ENCODE assay signal across 21 cellular contexts in the genomic region with DNA sequence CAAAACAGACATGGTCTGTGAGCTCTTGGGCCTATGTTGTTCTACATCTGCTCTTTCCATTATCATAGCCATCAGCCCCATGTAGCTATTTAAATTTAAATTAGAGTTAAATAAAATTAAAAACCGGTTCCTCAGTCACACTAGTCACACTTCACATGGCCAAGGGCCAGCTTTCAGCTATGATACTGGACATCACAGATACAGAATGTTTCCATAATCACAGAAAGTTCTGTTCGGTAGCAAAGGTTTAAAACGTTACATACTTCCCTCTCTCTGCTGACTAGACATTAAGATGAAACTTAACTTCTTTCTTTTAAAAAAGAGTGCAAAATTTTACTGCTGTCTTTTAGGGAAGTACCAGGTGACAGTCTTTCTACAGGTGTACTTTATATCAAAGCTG. TPM values are rescaled to one million over a fixed set of nuclear protein-coding genes. Genes with fewer than 3 reads are reported as not detected.
DNase-seq lines count a peak whose midpoint lies in the region; ATAC-seq and TF ChIP-seq lines count a peak whose summit lies in the region.
"Had no signal": no experiment of that assay in that cellular context is flagged by ENCODE, and none has a peak within 500 bp of the region (broad histone marks: within the 10 kb centered on the region; RNA-seq: fewer than 3 reads in every experiment).

No MANE protein-coding gene starts in this region.

- intact Hi-C loops in natural killer cell (cut with micrococcal nuclease) (loop anchor here (5.0 to 10.0 kb wide), 2 partner anchors 48 to 331 kb away; a partner anchor contains a TSS), A673 (cut with micrococcal nuclease; ENCODE audit: unreplicated experiment) (no loop called here)

- H3K27ac Mint-ChIP-seq in activated T-cell treated with anti-CD3 and anti-CD28 coated beads, Interleukin-2, amount 50 U/mL, for 72 hours = peak overlapping the region; percentile 96
- H3K27ac Mint-ChIP-seq in natural killer cell (peak overlapping the region; percentile 80 to 83), chondrocyte (ENCODE audit: unreplicated experiment) (no peak overlapping the region)

- TF ChIP-seq CTCF in natural killer cell (IDR thresholded peaks at IDR 0.05) (no peak), A673 (conservative IDR thresholded peaks at IDR 0.05; ENCODE audit: low read depth, low read length) (no peak), chondrocyte (IDR thresholded peaks at IDR 0.05) (no peak)

- H3K4me3 Mint-ChIP-seq in activated T-cell treated with anti-CD3 and anti-CD28 coated beads, Interleukin-2, amount 50 U/mL, for 72 hours = peak overlapping the region; percentile 57 to 76
- H3K4me3 Mint-ChIP-seq in natural killer cell (peak overlapping the region; percentile 68), chondrocyte (ENCODE audit: unreplicated experiment) (no peak overlapping the region)
- H3K4me3 Mint-ChIP-seq: activated T-cell treated with anti-CD3 and anti-CD28 coated beads, Interleukin-2, amount 50 U/mL, for 24 hours had no signal

- CTCF ChIA-PET in A673 (lab: Charles Lee) = interaction anchor here (0.6 kb wide), 2 partner anchors 19 to 57 kb away, joined by 4 to 5 read pairs; no protein-coding TSS in a partner anchor

- H3K27me3 ChIP-seq in A673 (replicated peaks; ENCODE audit: insufficient read depth, low read depth, low read length, poor library complexity) = no peaks in the 10 kb centered on the region
- H3K27me3 ChIP-seq: heart left ventricle had no signal

- H3K9me3 Mint-ChIP-seq in activated T-cell treated with anti-CD3 and anti-CD28 coated beads, Interleukin-2, amount 50 U/mL, for 72 hours = no peaks in the 10 kb centered on the region
- H3K9me3 Mint-ChIP-seq in natural killer cell = no peaks in the 10 kb centered on the region
- no peaks in the 10 kb centered on the region for H3K9me3 Mint-ChIP-seq in chondrocyte (ENCODE audit: low read depth)
- H3K9me3 Mint-ChIP-seq: activated T-cell treated with anti-CD3 and anti-CD28 coated beads, Interleukin-2, amount 50 U/mL, for 24 hours had no signal

- POLR2A ChIA-PET in A673 (lab: Charles Lee; ENCODE audit: low non-redundant PET) = no interaction called here

- peaks cover 30% of the 10 kb centered on the region for H3K4me1 ChIP-seq in A673 (ENCODE audit: insufficient read depth, low read length, poor library complexity, severe bottlenecking)

- no peaks in the 10 kb centered on the region for H3K9me3 ChIP-seq in A673 (ENCODE audit: low read depth, low read length, poor library complexity, severe bottlenecking)
- H3K9me3 ChIP-seq: heart left ventricle, thoracic aorta had no signal

- no TSS peak for BruUV-seq in A673 (replicated peaks; lab: Mats Ljungman, UMichigan)

- no peaks in the 10 kb centered on the region for H3K27me3 Mint-ChIP-seq in activated T-cell treated with anti-CD3 and anti-CD28 coated beads, Interleukin-2, amount 50 U/mL, for 72 hours (ENCODE audit: low read depth)
- no peaks in the 10 kb centered on the region for H3K27me3 Mint-ChIP-seq in natural killer cell (ENCODE audit: low read depth in 2 of 2)
- H3K27me3 Mint-ChIP-seq in chondrocyte (ENCODE audit: low read depth) = no peaks in the 10 kb centered on the region
- H3K27me3 Mint-ChIP-seq: activated T-cell treated with anti-CD3 and anti-CD28 coated beads, Interleukin-2, amount 50 U/mL, for 24 hours had no signal

- no peaks in the 10 kb centered on the region for H3K36me3 ChIP-seq in A673 (ENCODE audit: insufficient read depth, low read length, poor library complexity, severe bottlenecking)
- H3K36me3 ChIP-seq: heart left ventricle, thoracic aorta had no signal

- H3K4me3 ChIP-seq in A673 (ENCODE audit: low read depth, low read length, poor library complexity, severe bottlenecking) = no peak overlapping the region
- H3K4me3 ChIP-seq: heart left ventricle, lung, thoracic aorta had no signal

- H3K36me3 Mint-ChIP-seq in activated T-cell treated with anti-CD3 and anti-CD28 coated beads, Interleukin-2, amount 50 U/mL, for 72 hours (ENCODE audit: insufficient read depth in 2 of 2) = no peaks in the 10 kb centered on the region
- no peaks in the 10 kb centered on the region for H3K36me3 Mint-ChIP-seq in natural killer cell
- no peaks in the 10 kb centered on the region for H3K36me3 Mint-ChIP-seq in chondrocyte (ENCODE audit: low read depth)

- no peak overlapping the region for H3K27ac ChIP-seq in A673 (ENCODE audit: low read depth, low read length, poor library complexity, severe bottlenecking)
- H3K27ac ChIP-seq: heart left ventricle, thoracic aorta had no signal

- H3K4me1 Mint-ChIP-seq in activated T-cell treated with anti-CD3 and anti-CD28 coated beads, Interleukin-2, amount 50 U/mL, for 72 hours (ENCODE audit: low read depth) = peaks cover 74% of the 10 kb centered on the region
- H3K4me1 Mint-ChIP-seq in natural killer cell = peaks cover 37 to 53% of the 10 kb centered on the region in 2 donors
- H3K4me1 Mint-ChIP-seq in chondrocyte (ENCODE audit: low read depth) = peaks cover 26% of the 10 kb centered on the region

- no peak for DNase-seq in activated T-cell treated with anti-CD3 and anti-CD28 coated beads, Interleukin-2, amount 50 U/mL, for 72 hours
- no peak for DNase-seq in activated T-cell treated with anti-CD3 and anti-CD28 coated beads for 4 hours
- peak; percentile 38 for DNase-seq in GF-D8 (lab: John Stamatoyannopoulos, UW)
- DNase-seq in natural killer cell = no peak
- DNase-seq in A673 (ENCODE audit: low spot score) = no peak
- no peak for DNase-seq in chondrocyte (ENCODE audit: low spot score)
- DNase-seq: activated CD4-positive, alpha-beta T cell treated with anti-CD3 and anti-CD28 coated beads for 4 hours; activated T-cell treated with anti-CD3 and anti-CD28 coated beads, Interleukin-2, amount 50 U/mL, for 24 hours; central memory CD4-positive, alpha-beta T cell; effector memory CD4-positive, alpha-beta T cell; GDM1; heart left ventricle; NCI-H1092 treated with DMSO at 0.1 percent for 48 hours; NCI-H2171; NCI-H82; posterior cingulate gyrus; stimulated activated CD4-positive, alpha-beta T cell treated with anti-CD3 and anti-CD28 coated beads, Interleukin-4, amount 100 ng/mL, for 24 hours had no signal

- peak in 1 of 2 donors; percentile 12 for ATAC-seq in activated T-cell treated with anti-CD3 and anti-CD28 coated beads, Interleukin-2, amount 50 U/mL, for 72 hours (replicated peaks in 1 of 2)
- ATAC-seq in SK-N-SH treated with all-trans-retinoic acid at 6 μM for 48 hours = no peak
- no peak for ATAC-seq in natural killer cell
- ATAC-seq in HG02642 (IDR thresholded peaks at IDR 0.05; ENCODE audit: poor library complexity, unreplicated experiment) = no peak

TF ChIP-seq in SK-N-SH treated with all-trans-retinoic acid at 6 μM for 48 hours, 23 proteins besides CTCF, POLR2A, EP300 and RAD21:
- TF ChIP-seq TCF4 (CRISPR knock-in tag; IDR thresholded peaks at IDR 0.05; ENCODE audit: borderline replicate concordance) (peak; percentile 52; the same call in 1 of the 2 replicates), CSDC2 (CRISPR knock-in tag; IDR thresholded peaks at IDR 0.05) (no peak), PPARA (CRISPR knock-in tag; IDR thresholded peaks at IDR 0.05; ENCODE audit: borderline replicate concordance) (no peak), ZNF8 (CRISPR knock-in tag; IDR thresholded peaks at IDR 0.05) (no peak), ARNTL (CRISPR knock-in tag; IDR thresholded peaks at IDR 0.05; ENCODE audit: borderline replicate concordance, low read depth) (no peak)

RNA-seq across cellular contexts. Expression of a gene that starts 43.0 kb away (rescaled TPM):
- 10 to 100 TPM; 45.4 to 51.0 TPM for total RNA-seq in activated T-cell treated with anti-CD3 and anti-CD28 coated beads, Interleukin-2, amount 50 U/mL, for 72 hours
- total RNA-seq in natural killer cell = 100 to 1,000 TPM; 103 to 121 (median 108) TPM
- 57.8 and 59.8 TPM in 2 replicates for total RNA-seq in A673 (2021)
- 56.0 to 58.6 TPM (median 58.5 TPM) in 3 replicates for total RNA-seq in chondrocyte
